In genomic region chr12:123364532-123365140, GRCh38 we compare ENCODE assay signal across 8 cellular contexts. TPM values are rescaled to one million over a fixed set of nuclear protein-coding genes. Genes with fewer than 3 reads are reported as not detected.
A peak's percentile ranks its signal among the peaks of the same experiment; 100 is the strongest.
DNase-seq lines count a peak whose midpoint lies in the region; ATAC-seq and TF ChIP-seq lines count a peak whose summit lies in the region.

Gene SBNO1, minus strand, starts transcription at chr12:123364847. Its CDS starts 14,406 bp downstream, at chr12:123350441.

- H3K4me1 ChIP-seq in A673 (ENCODE audit: insufficient read depth, low read length, poor library complexity, severe bottlenecking) (peaks cover 6% of the 10 kb centered on the region), colonic mucosa (peaks cover 6% of the 10 kb centered on the region), left lung (peaks cover 14 to 44% of the 10 kb centered on the region in 2 donors)

- H3K36me3 ChIP-seq in A673 (ENCODE audit: insufficient read depth, low read length, poor library complexity, severe bottlenecking) (peaks cover 3% of the 10 kb centered on the region), colonic mucosa (no peaks in the 10 kb centered on the region), left lung (peaks cover 0 to 4% of the 10 kb centered on the region in 2 donors)

- CTCF ChIA-PET in A673 (lab: Charles Lee): interaction anchor here (1.2 to 1.5 kb wide), 2 partner anchors 19 to 131 kb away, joined by 3 to 11 read pairs; partner anchors contain the start of genes KMT5A, MPHOSPH9 and MTRFR

- intact Hi-C loops in A673 (cut with micrococcal nuclease; ENCODE audit: unreplicated experiment): loop anchor here (2.0 kb wide), 1 partner anchor 20 kb away; the partner anchor contains the start of gene KMT5A
- intact Hi-C loops in colonic mucosa (cut with DNase I): no loop called here
- intact Hi-C loops in left lung (cut with DNase I): no loop called here

- POLR2A ChIA-PET in A673 (lab: Charles Lee; ENCODE audit: low non-redundant PET): interaction anchor here (0.9 to 1.5 kb wide), 2 partner anchors 19 to 238 kb away, joined by 8 to 10 read pairs; partner anchors contain the start of gene KMT5A

- H3K9me3 ChIP-seq in A673 (ENCODE audit: low read depth, low read length, poor library complexity, severe bottlenecking) (no peaks in the 10 kb centered on the region), colonic mucosa (no peaks in the 10 kb centered on the region), left lung (no peaks in the 10 kb centered on the region)

- peak; percentile 94 for DNase-seq in A673 (ENCODE audit: low spot score)
- DNase-seq in NCI-H510A (lab: John Stamatoyannopoulos, UW): peak; percentile 92
- DNase-seq in activated CD4-positive, alpha-beta T cell treated with anti-CD3 and anti-CD28 coated beads for 1 hour: peak; percentile 87
- peak; percentile 90 for DNase-seq in colonic mucosa
- DNase-seq in left lung: peak; percentile 92 to 93
- peak; percentile 81 to 84 for DNase-seq in stimulated activated CD4-positive, alpha-beta T cell treated with anti-CD3 and anti-CD28 coated beads, Interleukin-2, amount 100 ng/mL, for 48 hours

- ATAC-seq in GM18907 (IDR thresholded peaks at IDR 0.05; ENCODE audit: unreplicated experiment) (peak; percentile 37), HG03175 (IDR thresholded peaks at IDR 0.05; ENCODE audit: unreplicated experiment) (peak; percentile 28), left lung (peak; percentile 92)

- peak within 1 kb of the TSS; percentile 72 to 97 for H3K9ac ChIP-seq in colonic mucosa (ENCODE audit: low read depth in 2 of 2, low read length in 2 of 2)

- TF ChIP-seq CTCF in A673 (conservative IDR thresholded peaks at IDR 0.05; ENCODE audit: low read depth, low read length): no peak
- TF ChIP-seq CTCF in colonic mucosa (IDR thresholded peaks at IDR 0.05): no peak
- no peak for TF ChIP-seq CTCF in left lung (IDR thresholded peaks at IDR 0.05)

- BruUV-seq in A673 (replicated peaks; lab: Mats Ljungman, UMichigan): no TSS peak

- H3K27ac ChIP-seq in A673 (ENCODE audit: low read depth, low read length, poor library complexity, severe bottlenecking) (peak within 1 kb of the TSS; percentile 86), colonic mucosa (peak within 1 kb of the TSS; percentile 97), left lung (peak within 1 kb of the TSS; percentile 93 to 96)

- H3K27me3 ChIP-seq in A673 (replicated peaks; ENCODE audit: insufficient read depth, low read depth, low read length, poor library complexity) (no peaks in the 10 kb centered on the region), colonic mucosa (no peaks in the 10 kb centered on the region), left lung (no peaks in the 10 kb centered on the region)

- H3K4me3 ChIP-seq in A673 (ENCODE audit: low read depth, low read length, poor library complexity, severe bottlenecking) (peak within 1 kb of the TSS; percentile 94), colonic mucosa (peak within 1 kb of the TSS; percentile 86), left lung (peak within 1 kb of the TSS; percentile 86 to 94)

RNA-seq across cellular contexts. Expression of gene SBNO1, which starts in this region (rescaled TPM):
- total RNA-seq in A673 (2021): 54.9 and 58.6 TPM in 2 replicates
- 10 to 100 TPM; 36.5 to 37.3 TPM for total RNA-seq in colonic mucosa
- total RNA-seq in left lung: 10 to 100 TPM; 26.5 to 32.1 TPM

Comparison
In these comparisons a context has a peak if more than half of its experiments do, and no peak if none do; other contexts are left out.
1. Peak in every context shown above with its lines: DNase-seq, ATAC-seq, H3K4me3 ChIP-seq and H3K27ac ChIP-seq.
2. ATAC-seq: peak in every context shown above with its lines; median percentile 92 in left lung; 37 in GM18907; 28 in HG03175.